ENCODE assay signal across 13 cellular contexts in the genomic region with DNA sequence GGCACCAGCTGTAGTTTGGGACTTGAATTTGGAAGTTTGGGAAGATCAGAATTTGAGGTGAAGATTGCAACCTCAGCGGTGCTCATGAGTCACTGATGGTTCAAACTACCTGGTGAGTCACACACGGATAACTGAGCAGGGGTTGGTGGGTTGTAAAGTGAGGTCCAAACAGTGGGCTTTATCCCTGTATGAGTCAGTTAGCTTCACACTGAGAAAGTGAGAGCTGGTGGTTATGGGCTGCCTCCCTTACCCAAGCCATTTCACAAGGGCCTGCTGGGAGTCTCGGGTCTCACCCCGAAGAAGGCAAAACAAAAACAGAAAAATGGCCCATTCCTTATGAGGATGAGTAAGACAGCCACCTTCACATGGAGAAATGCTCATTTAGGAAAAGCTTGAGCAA.
A peak's percentile ranks its signal among the peaks of the same experiment; 100 is the strongest.
DNase-seq lines count a peak whose midpoint lies in the region; ATAC-seq, FAIRE-seq and TF ChIP-seq lines count a peak whose summit lies in the region.
"Had no signal": no experiment of that assay in that cellular context is flagged by ENCODE, and none has a peak within 500 bp of the region (broad histone marks: within the 10 kb centered on the region; RNA-seq: fewer than 3 reads in every experiment).

No MANE protein-coding gene starts in this region.

- ATAC-seq in HepG2 (no peak), right lobe of liver (no peak), GM18502 (IDR thresholded peaks at IDR 0.05; ENCODE audit: poor library complexity, unreplicated experiment) (no peak)
- ATAC-seq: GM23338 had no signal

- BruUV-seq in HepG2 (replicated peaks; lab: Mats Ljungman, UMichigan), result no TSS peak

- H2AFZ ChIP-seq in HepG2 (ENCODE audit: low read length) (no peak overlapping the region), fibroblast of lung (ENCODE audit: low read length) (no peak overlapping the region)
- H2AFZ ChIP-seq: GM23338 had no signal

- H3K27me3 ChIP-seq in HepG2 (ENCODE audit: control insufficient read depth in 1 of 2, insufficient read depth in 2 of 2, low read length in 2 of 2) (peaks cover 2 to 25% of the 10 kb centered on the region in 2 experiments; a peak in 4 of 5 replicates), right lobe of liver (no peaks in the 10 kb centered on the region), fibroblast of lung (ENCODE audit: control insufficient read depth, insufficient read depth, low read length) (no peaks in the 10 kb centered on the region)

- TF ChIP-seq EP300 in HepG2 (IDR thresholded peaks at IDR 0.05; ENCODE audit: low read depth in 2 of 2, low read length in 2 of 2), result no peak
- TF ChIP-seq EP300 in HepG2 (CRISPR knock-in tag; IDR thresholded peaks at IDR 0.05; ENCODE audit: borderline replicate concordance), result no peak

- no peak for FAIRE-seq in HepG2 (lab: Jason Lieb, UNC)
- peak; percentile 77 for FAIRE-seq in urothelium cell line (lab: Jason Lieb, UNC)

- no peak overlapping the region for H3K9ac ChIP-seq in HepG2 (ENCODE audit: insufficient read depth, low read depth, low read length)
- no peak overlapping the region for H3K9ac ChIP-seq in fibroblast of lung (ENCODE audit: insufficient read depth, low read length)

- H3K36me3 ChIP-seq in HepG2 (replicated peaks in 1 of 2; ENCODE audit: control insufficient read depth in 1 of 2, insufficient read depth in 2 of 2, low read length in 2 of 2), result no peaks in the 10 kb centered on the region
- no peaks in the 10 kb centered on the region for H3K36me3 ChIP-seq in right lobe of liver
- no peaks in the 10 kb centered on the region for H3K36me3 ChIP-seq in fibroblast of lung (ENCODE audit: control insufficient read depth, insufficient read depth, low read length)

- H3K27ac ChIP-seq in HepG2 (ENCODE audit: extremely low read length, insufficient read depth, low read length), result no peak overlapping the region
- no peak overlapping the region for H3K27ac ChIP-seq in right lobe of liver
- H3K27ac ChIP-seq in fibroblast of lung (ENCODE audit: insufficient read depth, low read length), result no peak overlapping the region
- H3K27ac ChIP-seq: C4-2B had no signal

- H4K20me1 ChIP-seq in HepG2 (ENCODE audit: insufficient read depth, low read length) (no peaks in the 10 kb centered on the region), fibroblast of lung (ENCODE audit: control insufficient read depth, extremely low read depth, insufficient read depth, low read length) (no peaks in the 10 kb centered on the region)

- 5% methylated on average over 4 of the region's 4 CpGs for WGBS in HepG2 (ENCODE audit: low lambda C conversion rate)
- WGBS in right lobe of liver (ENCODE audit: insufficient coverage, low coverage, low lambda C conversion rate, missing lambda C conversion rate), result 90% methylated on average over 4 of the region's 4 CpGs

- H3K4me3 ChIP-seq in HepG2 (replicated peaks in 1 of 3; ENCODE audit: insufficient read depth in 1 of 3, low read depth in 2 of 3, low read length in 3 of 3), result no peak overlapping the region
- H3K4me3 ChIP-seq in right lobe of liver, result no peak overlapping the region
- no peak overlapping the region for H3K4me3 ChIP-seq in fibroblast of lung (replicated peaks in 1 of 4; ENCODE audit: control extremely low read depth in 1 of 4, insufficient read depth in 1 of 4, low read depth in 3 of 4, low read length in 4 of 4)
- H3K4me3 ChIP-seq: GM23338 had no signal

- POLR2A ChIA-PET in HepG2 (lab: Yijun Ruan, JAX), result no interaction called here

- intact Hi-C loops in HepG2 (cut with micrococcal nuclease; ENCODE audit: unreplicated experiment) (no loop called here), right lobe of liver (cut with DNase I) (no loop called here)

- in situ Hi-C loops in HepG2 (cut with HindIII; ENCODE audit: extremely low pct_ligation_motif_present, low pct_unique_long_range_greater_than_20kb), result no loop called here

- no peak for TF ChIP-seq RAD21 in HepG2 (CRISPR knock-in tag; IDR thresholded peaks at IDR 0.05)

- DNase-seq in HepG2 (ENCODE audit: low spot score), result peak; percentile 11
- no peak for DNase-seq in right lobe of liver
- DNase-seq in SW 1271 (lab: John Stamatoyannopoulos, UW), result peak; percentile 26 to 46
- peak; percentile 76 to 99 for DNase-seq in fibroblast of lung (ENCODE audit: low read depth in 2 of 2)
- DNase-seq in urothelium cell line (ENCODE audit: low spot score), result peak; percentile 89
- DNase-seq in NCI-H524 (lab: John Stamatoyannopoulos, UW), result no peak
- DNase-seq in activated CD4-positive, alpha-beta T cell treated with anti-CD3 and anti-CD28 coated beads for 4 hours, result no peak
- DNase-seq: activated B cell treated with CpG ODN at 0.5 μM for 24 hours, NCI-H774, retina had no signal

- H3K79me2 ChIP-seq in HepG2 (ENCODE audit: insufficient read depth, low read length) (no peaks in the 10 kb centered on the region), fibroblast of lung (ENCODE audit: control insufficient read depth, insufficient read depth, low read length) (no peaks in the 10 kb centered on the region)

- TF ChIP-seq CTCF in HepG2 (CRISPR knock-in tag; IDR thresholded peaks at IDR 0.05), result no peak
- TF ChIP-seq CTCF in right lobe of liver (IDR thresholded peaks at IDR 0.05), result no peak
- no peak for TF ChIP-seq CTCF in fibroblast of lung (conservative IDR thresholded peaks at IDR 0.05 in 1 of 2, IDR thresholded peaks at IDR 0.05 in 1 of 2; ENCODE audit: low read depth in 1 of 2, low read length in 2 of 2)

- H3K9me3 ChIP-seq in HepG2 (ENCODE audit: low read length) (no peaks in the 10 kb centered on the region), right lobe of liver (no peaks in the 10 kb centered on the region), fibroblast of lung (ENCODE audit: control insufficient read depth, insufficient read depth, low read depth, low read length) (peaks cover 1% of the 10 kb centered on the region)

- CTCF ChIA-PET in HepG2 (lab: Yijun Ruan, JAX; ENCODE audit: low intra/inter-chr PET ratio, low total read pairs), result no interaction called here

- TF ChIP-seq POLR2A in HepG2 (IDR thresholded peaks at IDR 0.05; ENCODE audit: insufficient read depth in 1 of 2, low read depth in 2 of 2, low read length in 2 of 2), result no peak
- TF ChIP-seq POLR2A in right lobe of liver (IDR thresholded peaks at IDR 0.05), result no peak

- H3K4me2 ChIP-seq in HepG2 (ENCODE audit: low read depth, low read length), result no peak overlapping the region
- H3K4me2 ChIP-seq in fibroblast of lung (ENCODE audit: extremely low read depth, insufficient read depth, low read length), result no peak overlapping the region
- H3K4me2 ChIP-seq: GM23338 had no signal

- no peaks in the 10 kb centered on the region for H3K4me1 ChIP-seq in HepG2 (ENCODE audit: insufficient read depth, low read length)
- no peaks in the 10 kb centered on the region for H3K4me1 ChIP-seq in right lobe of liver
- peaks cover 16% of the 10 kb centered on the region for H3K4me1 ChIP-seq in fibroblast of lung (ENCODE audit: control insufficient read depth, extremely low read depth, insufficient read depth, low read length)

TF ChIP-seq in HepG2, 621 proteins besides CTCF, POLR2A, EP300 and RAD21:
- TF ChIP-seq PAX8 (CRISPR knock-in tag; IDR thresholded peaks at IDR 0.05; ENCODE audit: borderline replicate concordance), result no peak
- no peak for TF ChIP-seq ONECUT2 (CRISPR knock-in tag; IDR thresholded peaks at IDR 0.05)
- peak; percentile 58 for TF ChIP-seq FOSL2 (CRISPR knock-in tag; IDR thresholded peaks at IDR 0.05)
TF ChIP-seq in HepG2: peak in this region for 1.

Comparison
In these comparisons a context has a peak if more than half of its experiments do, and no peak if none do; other contexts are left out.
1. DNase-seq: peak in HepG2 (single experiment), SW 1271 (2 of 2), fibroblast of lung (2 of 2) and urothelium cell line (single experiment); none in right lobe of liver (0 of 3), NCI-H524 (0 of 2) and activated CD4-positive, alpha-beta T cell treated with anti-CD3 and anti-CD28 coated beads for 4 hours (0 of 2).